ENCODE assay signal across 8 cellular contexts in the genomic region with DNA sequence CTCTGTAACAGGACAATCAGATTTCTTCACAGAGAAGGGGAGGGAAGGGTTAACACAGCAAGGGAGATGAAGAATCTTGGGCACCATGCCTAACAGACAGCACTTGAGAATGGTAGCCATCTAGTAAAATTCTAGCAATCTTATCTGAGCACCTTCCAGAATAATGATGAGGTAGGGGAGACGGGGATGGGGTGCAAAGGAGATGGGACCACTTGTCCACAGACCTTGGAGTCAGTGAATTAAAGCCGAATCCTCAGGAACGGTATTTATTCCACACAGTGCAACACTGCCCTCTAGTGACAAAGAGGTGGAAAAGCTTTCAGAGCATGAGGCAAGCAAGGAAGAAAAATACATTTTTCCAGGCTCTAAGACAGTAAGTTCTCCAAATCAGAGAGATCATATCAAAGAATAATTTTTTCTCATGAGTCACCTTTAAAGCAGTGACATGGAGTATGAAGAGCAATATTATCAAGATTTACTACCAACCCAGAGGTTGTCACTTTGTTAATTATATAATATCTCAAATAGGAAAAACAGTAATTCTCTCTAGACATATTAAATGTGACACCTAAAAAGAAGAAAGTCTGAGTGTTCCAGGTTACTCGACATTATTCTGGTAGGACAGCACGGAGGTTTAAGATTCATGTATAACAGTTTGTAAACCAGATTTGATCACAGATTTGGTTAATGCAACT. TPM values are rescaled to one million over a fixed set of nuclear protein-coding genes. Genes with fewer than 3 reads are reported as not detected.
DNase-seq lines count a peak whose midpoint lies in the region; ATAC-seq and TF ChIP-seq lines count a peak whose summit lies in the region.

No MANE protein-coding gene starts in this region.

- TF ChIP-seq CTCF in endothelial cell (IDR thresholded peaks at IDR 0.05; ENCODE audit: unreplicated experiment) (peak; percentile 85), mesothelial cell of epicardium (IDR thresholded peaks at IDR 0.05; ENCODE audit: unreplicated experiment) (peak; percentile 90)

- no peak overlapping the region for H3K27ac Mint-ChIP-seq in endothelial cell (ENCODE audit: unreplicated experiment)
- no peak overlapping the region for H3K27ac Mint-ChIP-seq in mesothelial cell of epicardium

- no peak overlapping the region for H3K4me3 Mint-ChIP-seq in endothelial cell (ENCODE audit: unreplicated experiment)
- H3K4me3 Mint-ChIP-seq in mesothelial cell of epicardium: no peak overlapping the region

- peak; percentile 5 for DNase-seq in DMS 273 treated with DMSO at 0.1 percent for 48 hours (lab: John Stamatoyannopoulos, UW)
- peak; percentile 32 for DNase-seq in NCI-H146 treated with DMSO at 0.1 percent for 48 hours (lab: John Stamatoyannopoulos, UW; ENCODE audit: unreplicated experiment)
- peak; percentile 2 for DNase-seq in T-helper 22 cell (ENCODE audit: low read depth)
- peak; percentile 35 for DNase-seq in endothelial cell (ENCODE audit: low spot score)
- DNase-seq in mesothelial cell of epicardium (ENCODE audit: low spot score in 2 of 2, unreplicated experiment in 2 of 2): peak in 1 of 2 experiments; percentile 44

- no peaks in the 10 kb centered on the region for H3K9me3 Mint-ChIP-seq in endothelial cell (ENCODE audit: unreplicated experiment)
- no peaks in the 10 kb centered on the region for H3K9me3 Mint-ChIP-seq in mesothelial cell of epicardium

- H3K27me3 Mint-ChIP-seq in endothelial cell (ENCODE audit: unreplicated experiment) (no peaks in the 10 kb centered on the region), mesothelial cell of epicardium (ENCODE audit: low read depth) (peaks cover 7% of the 10 kb centered on the region)

- H3K36me3 Mint-ChIP-seq in endothelial cell (ENCODE audit: low read depth, unreplicated experiment) (no peaks in the 10 kb centered on the region), mesothelial cell of epicardium (no peaks in the 10 kb centered on the region)

- ATAC-seq in GM19397 (IDR thresholded peaks at IDR 0.05; ENCODE audit: unreplicated experiment) (peak; percentile 54), GM21786 (IDR thresholded peaks at IDR 0.05; ENCODE audit: unreplicated experiment) (no peak), HG03159 (IDR thresholded peaks at IDR 0.05; ENCODE audit: unreplicated experiment) (no peak)

- H3K4me1 Mint-ChIP-seq in endothelial cell (ENCODE audit: unreplicated experiment) (no peaks in the 10 kb centered on the region), mesothelial cell of epicardium (peaks cover 20% of the 10 kb centered on the region)

RNA-seq across cellular contexts. Expression of gene LPAR3, which starts 43.3 kb away (rescaled TPM):
- 1.2 TPM for total RNA-seq in endothelial cell (ENCODE audit: unreplicated experiment)
- total RNA-seq in mesothelial cell of epicardium: 0.67 to 1.00 TPM (median 0.99 TPM) in 3 replicates
